Comparison of ENCODE assay signal across 1 cellular context in genomic region chr6:51684038-51684437, GRCh38.
TF ChIP-seq lines count a peak whose summit lies in the region.

No MANE protein-coding gene starts in this region.

TF ChIP-seq in GM23338, 12 proteins besides CTCF, POLR2A, EP300 and RAD21 (continued from another document):
- TF ChIP-seq ZNF462 (CRISPR knock-in tag; IDR thresholded peaks at IDR 0.05) (no peak), STAT1 (IDR thresholded peaks at IDR 0.05; ENCODE audit: unreplicated experiment) (no peak), JUNB (IDR thresholded peaks at IDR 0.05; ENCODE audit: unreplicated experiment) (no peak)
TF ChIP-seq in GM23338: peak in this region for 0.
